3 cellular contexts compared by ENCODE assay signal in genomic region chr10:132252412-132252811, GRCh38.
TF ChIP-seq lines count a peak whose summit lies in the region.

No MANE protein-coding gene starts in this region.

TF ChIP-seq in HepG2, 621 proteins besides CTCF, POLR2A, EP300 and RAD21:
- TF ChIP-seq FOXA1 (IDR thresholded peaks at IDR 0.05) (no peak), FOXA1 (CRISPR knock-in tag; IDR thresholded peaks at IDR 0.05) (no peak), ZNF432 (CRISPR knock-in tag; IDR thresholded peaks at IDR 0.05; ENCODE audit: borderline replicate concordance) (no peak), HDAC1 (CRISPR knock-in tag; IDR thresholded peaks at IDR 0.05) (no peak), ZNF724P (CRISPR knock-in tag; IDR thresholded peaks at IDR 0.05; ENCODE audit: borderline replicate concordance) (no peak), RFX5 (IDR thresholded peaks at IDR 0.05; ENCODE audit: low read depth, low read length) (no peak), GABPA (IDR thresholded peaks at IDR 0.05; ENCODE audit: low read depth, low read length) (no peak), GABPA (CRISPR knock-in tag; IDR thresholded peaks at IDR 0.05; ENCODE audit: low read depth) (no peak), ZNF558 (CRISPR knock-in tag; IDR thresholded peaks at IDR 0.05; ENCODE audit: borderline replicate concordance) (no peak), NAIF1 (CRISPR knock-in tag; IDR thresholded peaks at IDR 0.05; ENCODE audit: borderline replicate concordance) (no peak), XRCC5 (optimal IDR thresholded peaks at IDR 0.05; ENCODE audit: low read length) (no peak), KLF12 (CRISPR knock-in tag; IDR thresholded peaks at IDR 0.05; ENCODE audit: borderline replicate concordance) (no peak), ZNF10 (CRISPR knock-in tag; IDR thresholded peaks at IDR 0.05; ENCODE audit: borderline replicate concordance, low read depth) (no peak), PTBP1 (IDR thresholded peaks at IDR 0.05; ENCODE audit: low read depth, low read length, poor library complexity, severe bottlenecking) (no peak), ZSCAN31 (CRISPR knock-in tag; IDR thresholded peaks at IDR 0.05; ENCODE audit: low read depth) (no peak), ZNF382 (CRISPR knock-in tag; IDR thresholded peaks at IDR 0.05; ENCODE audit: borderline replicate concordance) (no peak), ZNF790 (CRISPR knock-in tag; IDR thresholded peaks at IDR 0.05; ENCODE audit: borderline replicate concordance) (no peak), HBP1 (CRISPR knock-in tag; IDR thresholded peaks at IDR 0.05; ENCODE audit: low read depth) (no peak)

TF ChIP-seq in IMR-90, 13 proteins besides CTCF, POLR2A, EP300 and RAD21:
- no peak for TF ChIP-seq USF2 (IDR thresholded peaks at IDR 0.05; ENCODE audit: low read depth, low read length)
- TF ChIP-seq MXI1 (IDR thresholded peaks at IDR 0.05; ENCODE audit: borderline replicate concordance, low read depth, low read length), result no peak
- TF ChIP-seq MAZ (IDR thresholded peaks at IDR 0.05; ENCODE audit: borderline replicate concordance, low read depth, low read length), result no peak
- no peak for TF ChIP-seq SMC3 (IDR thresholded peaks at IDR 0.05; ENCODE audit: low read depth, low read length)
- no peak for TF ChIP-seq RFX5 (IDR thresholded peaks at IDR 0.05; ENCODE audit: low read depth, low read length)
- TF ChIP-seq CEBPB (IDR thresholded peaks at IDR 0.05; ENCODE audit: low read depth, low read length), result no peak

TF ChIP-seq in H1, 55 proteins besides CTCF, POLR2A, EP300 and RAD21:
- TF ChIP-seq BCL11A (IDR thresholded peaks at IDR 0.05; ENCODE audit: low read depth in 2 of 2, low read length in 2 of 2), result no peak
- TF ChIP-seq TBP (IDR thresholded peaks at IDR 0.05; ENCODE audit: low read depth, low read length), result no peak
- no peak for TF ChIP-seq BACH1 (IDR thresholded peaks at IDR 0.05; ENCODE audit: low read length)
- TF ChIP-seq, protein P1, sequence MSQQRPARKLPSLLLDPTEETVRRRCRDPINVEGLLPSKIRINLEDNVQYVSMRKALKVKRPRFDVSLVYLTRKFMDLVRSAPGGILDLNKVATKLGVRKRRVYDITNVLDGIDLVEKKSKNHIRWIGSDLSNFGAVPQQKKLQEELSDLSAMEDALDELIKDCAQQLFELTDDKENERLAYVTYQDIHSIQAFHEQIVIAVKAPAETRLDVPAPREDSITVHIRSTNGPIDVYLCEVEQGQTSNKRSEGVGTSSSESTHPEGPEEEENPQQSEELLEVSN (IDR thresholded peaks at IDR 0.05), result no peak
- TF ChIP-seq BRCA1 (IDR thresholded peaks at IDR 0.05; ENCODE audit: low read depth, low read length), result no peak
- no peak for TF ChIP-seq SP4 (IDR thresholded peaks at IDR 0.05; ENCODE audit: low read length)
- TF ChIP-seq SP1 (IDR thresholded peaks at IDR 0.05; ENCODE audit: low read depth, low read length), result no peak
- no peak for TF ChIP-seq TAF1 (IDR thresholded peaks at IDR 0.05; ENCODE audit: low read depth, low read length)
- TF ChIP-seq SIN3A (conservative IDR thresholded peaks at IDR 0.05 in 1 of 2, IDR thresholded peaks at IDR 0.05 in 1 of 2; ENCODE audit: low read depth in 1 of 2, low read length in 2 of 2), result no peak
- TF ChIP-seq HDAC2 (IDR thresholded peaks at IDR 0.05; ENCODE audit: borderline replicate concordance in 1 of 2, low read depth in 2 of 2, low read length in 2 of 2), result no peak
- TF ChIP-seq YY1 (IDR thresholded peaks at IDR 0.05; ENCODE audit: low read depth, low read length), result no peak
- no peak for TF ChIP-seq CTBP2 (IDR thresholded peaks at IDR 0.05; ENCODE audit: borderline replicate concordance, insufficient read depth, insufficient read length, low read length)
- no peak for TF ChIP-seq EZH2 (IDR thresholded peaks at IDR 0.05; ENCODE audit: low read depth, low read length, severe bottlenecking)
TF ChIP-seq in H1: peak in this region for 0.
